9 cellular contexts compared by ENCODE assay signal in the genomic region with DNA sequence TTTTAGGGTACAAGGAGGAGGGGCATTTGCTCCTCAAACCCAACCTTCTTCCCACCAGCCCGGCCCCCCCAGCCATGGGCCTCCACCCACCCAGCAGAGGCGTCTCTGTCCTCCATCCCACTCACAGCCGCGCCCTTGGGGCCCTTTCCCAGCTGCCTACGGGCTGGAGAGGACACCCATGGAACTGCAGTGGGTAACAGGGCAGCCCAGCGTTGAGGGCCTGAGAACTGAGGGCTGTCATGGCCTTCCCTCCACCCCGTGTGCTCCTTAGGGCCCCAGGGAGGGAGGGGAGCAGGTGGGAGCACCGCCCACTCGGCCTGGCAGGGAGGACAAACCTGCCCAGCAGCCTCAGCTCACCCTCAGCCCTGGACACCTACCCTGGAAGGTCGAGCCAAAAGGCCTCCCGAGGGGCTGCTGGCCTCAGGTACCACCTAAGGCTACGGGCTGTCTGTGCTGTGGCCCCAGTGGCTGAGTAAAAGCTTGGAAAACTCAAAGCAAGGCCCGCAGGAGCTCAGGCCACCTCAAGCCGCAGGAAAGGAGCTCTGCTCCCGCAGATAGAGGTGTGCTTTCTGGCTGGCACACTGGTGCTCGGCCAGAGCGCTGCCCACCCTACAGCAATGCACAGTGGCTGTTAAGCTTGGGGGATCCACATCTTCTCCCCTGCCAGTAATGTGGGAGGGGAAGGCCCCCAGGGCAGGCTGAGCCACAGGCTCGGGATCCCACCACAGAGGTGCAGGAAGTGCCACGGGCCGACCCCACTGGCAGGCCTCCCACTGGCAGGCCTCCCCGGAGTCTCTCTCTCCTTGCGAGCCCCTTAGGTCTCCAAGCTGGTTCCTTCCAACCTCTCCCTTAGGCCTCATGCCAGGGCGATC. TPM values are rescaled to one million over a fixed set of nuclear protein-coding genes. Genes with fewer than 3 reads are reported as not detected.
"Had no signal": no experiment of that assay in that cellular context is flagged by ENCODE, and none has a peak within 500 bp of the region (broad histone marks: within the 10 kb centered on the region; RNA-seq: fewer than 3 reads in every experiment).

No MANE protein-coding gene starts in this region.

- H3K9me3 Mint-ChIP-seq: activated CD8-positive, alpha-beta T cell treated with anti-CD3 and anti-CD28 coated beads for 36 hours; natural killer cell treated with Interleukin-12 subunit alpha and Interleukin-12 subunit beta and Interleukin-15 and Interleukin-18, amount 100 ng/mL, for 72 hours; T-helper 1 cell treated with Interleukin-12 subunit alpha and Interleukin-12 subunit beta and Interleukin-4 antibody, amounts not matched to agents 30 μg/mL and 1 μg/mL, for 36 hours had no signal

- H3K4me3 Mint-ChIP-seq: activated CD8-positive, alpha-beta T cell treated with anti-CD3 and anti-CD28 coated beads for 36 hours; natural killer cell treated with Interleukin-12 subunit alpha and Interleukin-12 subunit beta and Interleukin-15 and Interleukin-18, amount 100 ng/mL, for 72 hours; T-helper 1 cell treated with Interleukin-12 subunit alpha and Interleukin-12 subunit beta and Interleukin-4 antibody, amounts not matched to agents 30 μg/mL and 1 μg/mL, for 36 hours had no signal

- H3K4me3 ChIP-seq: stomach had no signal

- H3K36me3 Mint-ChIP-seq: activated naive CD8-positive, alpha-beta T cell; brain; immature natural killer cell; natural killer cell treated with Interleukin-12 subunit alpha and Interleukin-12 subunit beta and Interleukin-15 and Interleukin-18, amount 100 ng/mL, for 72 hours; WTC11 had no signal

- H3K27ac Mint-ChIP-seq: activated CD8-positive, alpha-beta T cell treated with anti-CD3 and anti-CD28 coated beads for 36 hours; activated naive CD8-positive, alpha-beta T cell; immature natural killer cell; natural killer cell treated with Interleukin-12 subunit alpha and Interleukin-12 subunit beta and Interleukin-15 and Interleukin-18, amount 100 ng/mL, for 72 hours; T-helper 1 cell treated with Interleukin-12 subunit alpha and Interleukin-12 subunit beta and Interleukin-4 antibody, amounts not matched to agents 30 μg/mL and 1 μg/mL, for 36 hours had no signal

- DNase-seq: cortex of kidney had no signal

- H3K36me3 ChIP-seq: stomach had no signal

RNA-seq across cellular contexts. Expression of gene ARHGEF16, which starts 2.2 kb away (rescaled TPM):
- total RNA-seq: activated CD8-positive, alpha-beta T cell treated with anti-CD3 and anti-CD28 coated beads for 36 hours; natural killer cell treated with Interleukin-12 subunit alpha and Interleukin-12 subunit beta and Interleukin-15 and Interleukin-18, amount 100 ng/mL, for 72 hours had no signal
- polyA plus RNA-seq: immature natural killer cell had no signal
